ENCODE assay signal across 9 cellular contexts in the genomic region with DNA sequence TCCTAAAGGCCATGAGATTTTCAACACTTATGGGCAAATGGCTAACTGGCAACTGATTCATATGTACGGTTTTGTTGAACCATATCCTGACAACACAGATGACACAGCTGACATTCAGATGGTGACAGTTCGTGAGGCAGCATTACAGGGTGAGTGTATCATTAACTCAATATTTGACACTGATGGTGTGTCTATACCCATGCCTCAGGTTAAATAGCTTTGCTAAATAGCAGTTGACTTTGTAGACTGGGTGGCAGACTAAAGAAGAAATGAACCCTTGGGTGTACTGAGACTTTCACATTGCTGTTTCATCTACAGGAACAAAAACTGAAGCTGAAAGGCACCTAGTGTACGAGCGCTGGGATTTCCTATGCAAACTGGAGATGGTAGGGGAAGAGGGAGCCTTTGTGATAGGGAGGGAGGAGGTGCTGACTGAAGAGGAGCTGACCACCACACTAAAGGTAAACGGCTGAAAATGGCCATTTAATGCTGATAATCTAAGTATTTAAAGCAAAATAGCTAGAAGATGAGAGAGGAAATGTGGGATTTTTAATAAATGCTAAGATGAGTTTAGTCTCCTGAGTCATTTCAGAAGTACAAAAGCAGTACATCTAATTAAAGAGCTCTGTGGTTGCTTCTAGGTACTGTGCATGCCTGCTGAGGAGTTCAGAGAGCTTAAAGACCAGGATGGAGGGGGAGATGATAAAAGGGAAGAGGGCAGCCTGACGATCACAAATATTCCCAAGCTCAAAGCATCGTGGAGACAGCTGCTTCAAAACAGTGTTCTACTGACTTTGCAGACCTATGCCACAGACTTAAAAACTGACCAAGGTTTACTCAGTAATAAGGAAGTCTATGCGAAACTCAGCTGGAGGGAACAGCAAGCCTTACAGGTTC. TPM values are rescaled to one million over a fixed set of nuclear protein-coding genes. Genes with fewer than 3 reads are reported as not detected.
DNase-seq lines count a peak whose midpoint lies in the region; ATAC-seq and TF ChIP-seq lines count a peak whose summit lies in the region.
"Had no signal": no experiment of that assay in that cellular context is flagged by ENCODE, and none has a peak within 500 bp of the region (broad histone marks: within the 10 kb centered on the region; RNA-seq: fewer than 3 reads in every experiment).

No MANE protein-coding gene starts in this region.

- peaks cover 76% of the 10 kb centered on the region for H3K36me3 Mint-ChIP-seq in activated T-helper 17 cell treated with anti-CD3 and anti-CD28 coated beads, Interleukin-2, amount 50 U/mL, for 72 hours (ENCODE audit: low read depth)

- H3K4me3 ChIP-seq in GM12865 (ENCODE audit: low read depth, low read length) (peak overlapping the region; percentile 0), MM.1S (ENCODE audit: low read length) (no peak overlapping the region)

- H3K4me1 ChIP-seq in MM.1S (ENCODE audit: low read length), result peaks cover 11% of the 10 kb centered on the region

- TF ChIP-seq CTCF in GM12865 (IDR thresholded peaks at IDR 0.05; ENCODE audit: insufficient read depth, low read depth, low read length, missing control alignments) (no peak), MM.1S (IDR thresholded peaks at IDR 0.05; ENCODE audit: low read length) (no peak)

- no peak overlapping the region for H3K27ac ChIP-seq in MM.1S (ENCODE audit: low read length)

- H3K79me2 ChIP-seq in MM.1S (ENCODE audit: low read length), result peaks cover 65% of the 10 kb centered on the region

- peaks cover 34% of the 10 kb centered on the region for H3K36me3 ChIP-seq in MM.1S (replicated peaks; ENCODE audit: insufficient read depth, low read length)

- H3K9me2 ChIP-seq in MM.1S (replicated peaks; ENCODE audit: insufficient read depth, low read length), result no peaks in the 10 kb centered on the region

- H3K27ac Mint-ChIP-seq in activated T-helper 17 cell treated with anti-CD3 and anti-CD28 coated beads, Interleukin-2, amount 50 U/mL, for 72 hours, result peak overlapping the region; percentile 44

- H3K9me3 ChIP-seq in MM.1S (replicated peaks; ENCODE audit: insufficient read depth, low read length), result no peaks in the 10 kb centered on the region

- no peak overlapping the region for H3K9ac ChIP-seq in MM.1S (ENCODE audit: low read length)

- ATAC-seq in GM19438 (IDR thresholded peaks at IDR 0.05; ENCODE audit: low read depth, unreplicated experiment), result peak; percentile 31
- ATAC-seq in HG03060 (IDR thresholded peaks at IDR 0.05; ENCODE audit: low read depth, unreplicated experiment), result peak; percentile 34
- peak; percentile 25 for ATAC-seq in activated T-helper 17 cell treated with anti-CD3 and anti-CD28 coated beads, Interleukin-2, amount 50 U/mL, for 72 hours (replicated peaks)
- no peak for ATAC-seq in left lobe of liver

- DNase-seq in GM12865 (ENCODE audit: low read depth) (peak; percentile 60), NCI-H524 treated with DMSO at 0.1 percent for 48 hours (lab: John Stamatoyannopoulos, UW) (no peak), left lobe of liver (ENCODE audit: low spot score) (no peak), H4 (ENCODE audit: low spot score) (no peak), MM.1S (no peak)
- DNase-seq: DMS79 had no signal

- peak overlapping the region; percentile 5 for H3K4me3 Mint-ChIP-seq in activated T-helper 17 cell treated with anti-CD3 and anti-CD28 coated beads, Interleukin-2, amount 50 U/mL, for 72 hours

- H3K4me2 ChIP-seq in MM.1S (ENCODE audit: low read depth, low read length), result no peak overlapping the region

- no peaks in the 10 kb centered on the region for H3K27me3 Mint-ChIP-seq in activated T-helper 17 cell treated with anti-CD3 and anti-CD28 coated beads, Interleukin-2, amount 50 U/mL, for 72 hours

- no peak overlapping the region for H2AFZ ChIP-seq in MM.1S (ENCODE audit: low read length)

- no peaks in the 10 kb centered on the region for H3K9me3 Mint-ChIP-seq in activated T-helper 17 cell treated with anti-CD3 and anti-CD28 coated beads, Interleukin-2, amount 50 U/mL, for 72 hours

- H3K4me1 Mint-ChIP-seq in activated T-helper 17 cell treated with anti-CD3 and anti-CD28 coated beads, Interleukin-2, amount 50 U/mL, for 72 hours, result peaks cover 27% of the 10 kb centered on the region

- peaks cover 10% of the 10 kb centered on the region for H4K20me1 ChIP-seq in MM.1S (ENCODE audit: insufficient read depth, low read length)

- H3K27me3 ChIP-seq in MM.1S (replicated peaks; ENCODE audit: insufficient read depth, low read length), result no peaks in the 10 kb centered on the region

- H3F3A ChIP-seq in MM.1S (ENCODE audit: insufficient read depth, low read length), result peaks cover 21% of the 10 kb centered on the region

RNA-seq across cellular contexts. Expression of gene SETD6, which starts 3.0 kb away (rescaled TPM):
- 10 to 100 TPM in 1 of 2 donors, 1 to 10 TPM in 1; 8.9 to 16.2 TPM for total RNA-seq in activated T-helper 17 cell treated with anti-CD3 and anti-CD28 coated beads, Interleukin-2, amount 50 U/mL, for 72 hours
- total RNA-seq in left lobe of liver, result 13.5 TPM
- total RNA-seq in H4 (2014; rRNA removed; shearing (Covaris generic)), result 15.3 and 17.7 TPM in 2 replicates

RNA-seq across cellular contexts. Expression of gene NDRG4, which starts 18.4 kb away (rescaled TPM):
- 1 to 10 TPM in 1 of 2 donors, under 1 TPM in 1; 0.95 to 7.2 TPM for total RNA-seq in activated T-helper 17 cell treated with anti-CD3 and anti-CD28 coated beads, Interleukin-2, amount 50 U/mL, for 72 hours
- 2.4 TPM for total RNA-seq in left lobe of liver
- 30.0 and 31.6 TPM in 2 replicates for total RNA-seq in H4 (2014; rRNA removed; shearing (Covaris generic))
